In the genomic region with DNA sequence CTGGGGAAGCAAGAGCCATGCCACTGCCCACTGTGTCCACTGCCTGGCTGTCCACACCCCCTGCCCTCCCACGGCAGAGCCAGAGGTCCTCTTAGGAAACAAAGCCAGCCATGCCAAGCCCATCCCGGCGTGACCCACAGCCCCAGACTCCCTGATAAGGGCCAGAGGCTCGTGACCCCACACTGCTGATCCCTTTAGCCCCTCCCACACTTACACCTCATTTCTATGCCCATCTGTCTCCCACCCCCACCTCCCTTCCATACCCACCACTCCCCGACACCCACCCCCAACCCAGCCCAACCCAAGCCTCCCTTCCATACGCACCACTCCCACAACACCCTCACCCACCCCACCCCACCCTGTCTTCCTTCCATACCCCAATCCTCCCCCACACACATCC, we compare ENCODE assay signal across 21 cellular contexts. TPM values are rescaled to one million over a fixed set of nuclear protein-coding genes. Genes with fewer than 3 reads are reported as not detected.
"Had no signal": no experiment of that assay in that cellular context is flagged by ENCODE, and none has a peak within 500 bp of the region (broad histone marks: within the 10 kb centered on the region; RNA-seq: fewer than 3 reads in every experiment).

No MANE protein-coding gene starts in this region.

- H3K4me3 Mint-ChIP-seq: IgD-negative memory B cell had no signal

- ATAC-seq: HepG2 had no signal

- H3K36me3 Mint-ChIP-seq: IgD-negative memory B cell had no signal

- H3K4me3 ChIP-seq: SJSA1, SK-N-MC had no signal

- DNase-seq: KBM-7, MV-4-11, NCI-H1092, NCI-H1105 treated with DMSO at 0.1 percent for 48 hours, NCI-H1417 treated with DMSO at 0.1 percent for 48 hours, NCI-H146, NCI-H1694 treated with DMSO at 0.1 percent for 48 hours, NCI-H1930, NCI-H2081, NCI-H2107, NCI-H2227 treated with DMSO at 0.1 percent for 48 hours, NCI-H524, NCI-H526 treated with DMSO at 0.1 percent for 48 hours, NCI-H748 treated with DMSO at 0.1 percent for 48 hours, Right ventricle myocardium superior, RPMI8226, SIG-M5 had no signal

- H3K9me3 ChIP-seq: SJSA1 had no signal

- H3K27me3 ChIP-seq: SJSA1 had no signal

- H3K27ac Mint-ChIP-seq: IgD-negative memory B cell had no signal

- H3K27ac ChIP-seq: SJSA1, SK-N-MC had no signal

- H3K36me3 ChIP-seq: SJSA1 had no signal

RNA-seq across cellular contexts. Expression of a gene that starts 17.3 kb away (rescaled TPM):
- polyA plus RNA-seq: HepG2, IgD-negative memory B cell had no signal
